In genomic region chr1:22652881-22653316, GRCh38 we compare ENCODE assay signal across 11 cellular contexts. TPM values are rescaled to one million over a fixed set of nuclear protein-coding genes. Genes with fewer than 3 reads are reported as not detected.
DNase-seq lines count a peak whose midpoint lies in the region; ATAC-seq and TF ChIP-seq lines count a peak whose summit lies in the region.
"Had no signal": no experiment of that assay in that cellular context is flagged by ENCODE, and none has a peak within 500 bp of the region (broad histone marks: within the 10 kb centered on the region; RNA-seq: fewer than 3 reads in every experiment).

Gene C1QB, plus strand, starts transcription at chr1:22653236. Its CDS starts 6,227 bp downstream, at chr1:22659463.

- peak; percentile 60 for TF ChIP-seq POLR2A in right lobe of liver (IDR thresholded peaks at IDR 0.05)

- DNase-seq in right lobe of liver (peak in 1 of 3 donors; percentile 50), aorta (peak in 1 of 2 donors; percentile 87), NCI-H187 treated with DMSO at 0.1 percent for 48 hours (lab: John Stamatoyannopoulos, UW) (no peak), AG08396 (ENCODE audit: low spot score) (no peak)
- DNase-seq: activated CD4-positive, alpha-beta T cell treated with anti-CD3 and anti-CD28 coated beads for 36 hours; natural killer cell; T-cell had no signal

- no peaks in the 10 kb centered on the region for H3K36me3 ChIP-seq in right lobe of liver
- H3K36me3 ChIP-seq in rectal smooth muscle tissue (ENCODE audit: control insufficient read depth, insufficient read depth, low read length): no peaks in the 10 kb centered on the region
- H3K36me3 ChIP-seq in aorta (ENCODE audit: control insufficient read depth in 1 of 2, insufficient read depth in 2 of 2, low read length in 1 of 2): no peaks in the 10 kb centered on the region

- ATAC-seq in esophagus mucosa (no peak), right lobe of liver (peak; percentile 62 to 74 (median 67)), aorta (ENCODE audit: low FRiP score) (peak; percentile 44), HG03039 (IDR thresholded peaks at IDR 0.05; ENCODE audit: unreplicated experiment) (no peak)
- ATAC-seq: activated CD4-positive, alpha-beta T cell treated with anti-CD3 and anti-CD28 coated beads for 36 hours; natural killer cell; stimulated activated effector memory CD8-positive, alpha-beta T cell treated with anti-CD3 and anti-CD28 coated beads, Interleukin-12 subunit alpha, Interleukin-12 subunit beta, amount 100 ng/mL, for 72 hours; T-cell had no signal

- no peak within 1 kb of the TSS for H3K9ac ChIP-seq in rectal smooth muscle tissue (ENCODE audit: low read length)

- H3K27ac ChIP-seq in right lobe of liver: no peak within 1 kb of the TSS
- H3K27ac ChIP-seq in rectal smooth muscle tissue (ENCODE audit: low read depth, low read length): peak within 1 kb of the TSS; percentile 11
- H3K27ac ChIP-seq in aorta (ENCODE audit: low read depth in 1 of 2, low read length in 2 of 2): no peak within 1 kb of the TSS

- 80% methylated on average over 1 of the region's 13 CpGs for WGBS in right lobe of liver (ENCODE audit: insufficient coverage, low coverage, low lambda C conversion rate, missing lambda C conversion rate)
- WGBS in aorta, 2 donors: 81 to 84% methylated on average over 13 of the region's 13 CpGs

- no peaks in the 10 kb centered on the region for H3K27me3 ChIP-seq in right lobe of liver
- H3K27me3 ChIP-seq in rectal smooth muscle tissue (ENCODE audit: control insufficient read depth, insufficient read depth, low read length): peaks cover 2% of the 10 kb centered on the region
- H3K27me3 ChIP-seq in aorta (ENCODE audit: control insufficient read depth in 1 of 2, insufficient read depth in 2 of 2, low read length in 1 of 2): no peaks in the 10 kb centered on the region

- H3K4me3 ChIP-seq in right lobe of liver: peak within 1 kb of the TSS; percentile 4 to 32 (median 12)
- no peak within 1 kb of the TSS for H3K4me3 ChIP-seq in rectal smooth muscle tissue (ENCODE audit: low read length)
- H3K4me3 ChIP-seq in aorta (ENCODE audit: low read length in 2 of 2): no peak within 1 kb of the TSS

- intact Hi-C loops in right lobe of liver (cut with DNase I): no loop called here
- intact Hi-C loops in aorta (cut with DNase I): no loop called here

- no peaks in the 10 kb centered on the region for H3K4me1 ChIP-seq in right lobe of liver
- H3K4me1 ChIP-seq in rectal smooth muscle tissue (ENCODE audit: control insufficient read depth, insufficient read depth, low read length): no peaks in the 10 kb centered on the region
- no peaks in the 10 kb centered on the region for H3K4me1 ChIP-seq in aorta (ENCODE audit: control insufficient read depth in 1 of 2, insufficient read depth in 2 of 2, low read length in 2 of 2)

- H3K9me3 ChIP-seq in right lobe of liver: no peaks in the 10 kb centered on the region
- no peaks in the 10 kb centered on the region for H3K9me3 ChIP-seq in aorta (ENCODE audit: control insufficient read depth, low read length)

- no peak for TF ChIP-seq CTCF in right lobe of liver (IDR thresholded peaks at IDR 0.05)

RNA-seq across cellular contexts. Expression of gene C1QB, which starts in this region (rescaled TPM):
- total RNA-seq in esophagus mucosa: 14.4 TPM
- 100 to 1,000 TPM in 4 of 6 experiments, 10 to 100 TPM in 2; 69.8 to 330 (median 152) TPM for total RNA-seq in right lobe of liver
- total RNA-seq in aorta: 100 to 1,000 TPM; 225 to 310 TPM
- polyA plus RNA-seq in aorta: 100 to 1,000 TPM in 1 of 2 donors, 10 to 100 TPM in 1; 84.7 to 425 TPM
- total RNA-seq: activated CD4-positive, alpha-beta T cell treated with anti-CD3 and anti-CD28 coated beads for 36 hours had no signal

Comparison
In these comparisons a context has a peak if more than half of its experiments do, and no peak if none do; other contexts are left out.
1. ATAC-seq: peak in right lobe of liver (4 of 4) and aorta (single experiment); none in esophagus mucosa (single experiment) and HG03039 (single experiment).
2. H3K4me3 ChIP-seq: peak in right lobe of liver (3 of 3); none in rectal smooth muscle tissue (single experiment) and aorta (0 of 2).